Comparison of ENCODE assay signal across 9 cellular contexts in the genomic region with DNA sequence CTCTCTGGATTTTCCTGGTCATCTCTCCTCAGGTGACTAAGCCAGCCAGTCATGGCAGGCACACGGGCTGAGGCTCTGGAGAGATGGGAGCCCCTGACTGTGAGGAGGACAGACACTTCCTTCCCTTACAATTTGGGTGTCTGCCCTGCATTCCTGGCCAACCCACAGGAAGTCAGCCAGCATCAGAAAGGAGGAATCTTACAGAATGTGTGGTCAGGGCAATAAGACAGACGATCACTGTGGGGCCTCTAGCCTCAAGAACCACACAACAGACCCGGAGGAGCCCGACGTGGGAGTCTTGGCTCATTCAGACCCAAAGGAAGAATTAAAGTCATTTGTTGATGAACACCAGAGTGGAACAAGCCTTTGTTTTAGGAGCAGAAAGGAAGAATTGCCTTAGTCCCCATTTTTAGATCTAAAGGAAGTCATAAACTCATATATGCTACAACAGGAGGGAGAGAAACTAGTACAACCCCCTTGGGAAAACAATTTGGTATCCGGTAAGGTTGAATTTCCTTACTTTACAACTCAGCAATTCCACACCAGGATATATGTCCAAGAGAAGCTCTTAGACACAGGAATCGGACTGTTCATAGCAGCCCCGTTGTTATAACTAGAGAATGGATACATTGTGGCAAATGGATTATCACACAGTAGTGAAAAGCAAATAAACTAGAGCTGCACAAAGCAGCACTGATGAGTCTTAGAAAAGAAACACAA.
A peak's percentile ranks its signal among the peaks of the same experiment; 100 is the strongest.
DNase-seq lines count a peak whose midpoint lies in the region; ATAC-seq and TF ChIP-seq lines count a peak whose summit lies in the region.
"Had no signal": no experiment of that assay in that cellular context is flagged by ENCODE, and none has a peak within 500 bp of the region (broad histone marks: within the 10 kb centered on the region; RNA-seq: fewer than 3 reads in every experiment).

No MANE protein-coding gene starts in this region.

- ATAC-seq in body of pancreas (peak; percentile 43), right lobe of liver (peak; percentile 22 to 51 (median 42))

- TF ChIP-seq CTCF in body of pancreas (IDR thresholded peaks at IDR 0.05) (no peak), right lobe of liver (IDR thresholded peaks at IDR 0.05) (no peak)

- H3K4me3 ChIP-seq in ACC112 (ENCODE audit: low read depth, low read length) (peak overlapping the region; percentile 50), body of pancreas (no peak overlapping the region), right lobe of liver (no peak overlapping the region)

- peak overlapping the region; percentile 95 for H3K27ac ChIP-seq in ACC112 (ENCODE audit: low read depth, low read length)
- H3K27ac ChIP-seq in body of pancreas: peak overlapping the region in 2 of 4 donors; percentile 2 to 14
- H3K27ac ChIP-seq in right lobe of liver: peak overlapping the region in 1 of 3 donors; percentile 34

- no peaks in the 10 kb centered on the region for H3K27me3 ChIP-seq in ACC112 (ENCODE audit: insufficient read depth, low read length)
- H3K27me3 ChIP-seq in body of pancreas: no peaks in the 10 kb centered on the region
- H3K27me3 ChIP-seq in right lobe of liver: no peaks in the 10 kb centered on the region

- no peaks in the 10 kb centered on the region for H3K9me3 Mint-ChIP-seq in activated T-helper 1 cell treated with anti-CD3 and anti-CD28 coated beads, Interleukin-12 subunit alpha, Interleukin-12 subunit beta, Interleukin-2, Interleukin-4 antibody, amounts not matched to agents 30 ng/mL and 10 ng/mL and 1 ng/mL, durations not matched to agents 14 hours and 24 hours and 36 hours
- H3K9me3 Mint-ChIP-seq: central memory CD8-positive, alpha-beta T cell had no signal

- DNase-seq in LHCN-M2 (ENCODE audit: low read depth) (peak; percentile 99), body of pancreas (peak in 2 of 4 donors; percentile 28 to 63), right lobe of liver (peak in 1 of 3 donors; percentile 35), DMS114 treated with DMSO at 0.1 percent for 48 hours (lab: John Stamatoyannopoulos, UW; ENCODE audit: unreplicated experiment) (no peak)
- DNase-seq in stimulated activated CD4-positive, alpha-beta T cell treated with anti-CD3 and anti-CD28 coated beads, Interleukin-2, amount 100 ng/mL, for 48 hours: no peak
- DNase-seq in activated CD4-positive, alpha-beta T cell treated with anti-CD3 and anti-CD28 coated beads for 4 hours: no peak
- DNase-seq in activated T-helper 1 cell treated with anti-CD3 and anti-CD28 coated beads, Interleukin-12 subunit alpha, Interleukin-12 subunit beta, Interleukin-2, Interleukin-4 antibody, amounts not matched to agents 30 ng/mL and 10 ng/mL and 1 ng/mL, durations not matched to agents 14 hours and 24 hours and 36 hours (ENCODE audit: low spot score): no peak

- H3K36me3 Mint-ChIP-seq in activated T-helper 1 cell treated with anti-CD3 and anti-CD28 coated beads, Interleukin-12 subunit alpha, Interleukin-12 subunit beta, Interleukin-2, Interleukin-4 antibody, amounts not matched to agents 30 ng/mL and 10 ng/mL and 1 ng/mL, durations not matched to agents 14 hours and 24 hours and 36 hours (ENCODE audit: low read depth): no peaks in the 10 kb centered on the region

- H3K27me3 Mint-ChIP-seq in activated T-helper 1 cell treated with anti-CD3 and anti-CD28 coated beads, Interleukin-12 subunit alpha, Interleukin-12 subunit beta, Interleukin-2, Interleukin-4 antibody, amounts not matched to agents 30 ng/mL and 10 ng/mL and 1 ng/mL, durations not matched to agents 14 hours and 24 hours and 36 hours (ENCODE audit: insufficient read depth): peaks cover 19% of the 10 kb centered on the region

- peak in 1 of 3 donors; percentile 16 for TF ChIP-seq POLR2A in body of pancreas (IDR thresholded peaks at IDR 0.05)
- TF ChIP-seq POLR2A in right lobe of liver (IDR thresholded peaks at IDR 0.05): no peak

- no peak overlapping the region for H3K4me3 Mint-ChIP-seq in activated T-helper 1 cell treated with anti-CD3 and anti-CD28 coated beads, Interleukin-12 subunit alpha, Interleukin-12 subunit beta, Interleukin-2, Interleukin-4 antibody, amounts not matched to agents 30 ng/mL and 10 ng/mL and 1 ng/mL, durations not matched to agents 14 hours and 24 hours and 36 hours
- H3K4me3 Mint-ChIP-seq: central memory CD8-positive, alpha-beta T cell had no signal

- peaks cover 8% of the 10 kb centered on the region for H3K79me2 ChIP-seq in ACC112 (ENCODE audit: control insufficient read depth, insufficient read depth, low read length, unreplicated experiment)

- H2AFZ ChIP-seq in ACC112 (ENCODE audit: low read length, unreplicated experiment): peak overlapping the region; percentile 6

- H3K36me3 ChIP-seq in ACC112 (ENCODE audit: insufficient read depth, low read length) (no peaks in the 10 kb centered on the region), body of pancreas (replicated peaks in 1 of 2; ENCODE audit: insufficient read depth in 1 of 2, low read depth in 2 of 2) (no peaks in the 10 kb centered on the region), right lobe of liver (no peaks in the 10 kb centered on the region)

- H3K4me1 Mint-ChIP-seq in activated T-helper 1 cell treated with anti-CD3 and anti-CD28 coated beads, Interleukin-12 subunit alpha, Interleukin-12 subunit beta, Interleukin-2, Interleukin-4 antibody, amounts not matched to agents 30 ng/mL and 10 ng/mL and 1 ng/mL, durations not matched to agents 14 hours and 24 hours and 36 hours (ENCODE audit: low read depth): peaks cover 7% of the 10 kb centered on the region
- H3K4me1 Mint-ChIP-seq: central memory CD8-positive, alpha-beta T cell had no signal

- no peaks in the 10 kb centered on the region for H3K9me3 ChIP-seq in body of pancreas
- H3K9me3 ChIP-seq in right lobe of liver: no peaks in the 10 kb centered on the region

- H3K4me1 ChIP-seq in ACC112 (ENCODE audit: control insufficient read depth, insufficient read depth, low read length, unreplicated experiment): peaks cover 55% of the 10 kb centered on the region
- peaks cover 9% of the 10 kb centered on the region for H3K4me1 ChIP-seq in body of pancreas
- peaks cover 0 to 19% (median 2%) of the 10 kb centered on the region in 4 donors for H3K4me1 ChIP-seq in right lobe of liver

- no peak overlapping the region for H3K27ac Mint-ChIP-seq in activated T-helper 1 cell treated with anti-CD3 and anti-CD28 coated beads, Interleukin-12 subunit alpha, Interleukin-12 subunit beta, Interleukin-2, Interleukin-4 antibody, amounts not matched to agents 30 ng/mL and 10 ng/mL and 1 ng/mL, durations not matched to agents 14 hours and 24 hours and 36 hours

- 51 to 76% methylated on average over 8 of the region's 8 CpGs for WGBS in body of pancreas, 2 donors
- WGBS in right lobe of liver (ENCODE audit: insufficient coverage, low coverage, low lambda C conversion rate, missing lambda C conversion rate): 76% methylated on average over 8 of the region's 8 CpGs

- intact Hi-C loops in body of pancreas (cut with DNase I) (no loop called here), right lobe of liver (cut with DNase I) (no loop called here)
- intact Hi-C loops in activated T-helper 1 cell treated with anti-CD3 and anti-CD28 coated beads, Interleukin-12 subunit alpha, Interleukin-12 subunit beta, Interleukin-2, Interleukin-4 antibody, amounts not matched to agents 30 ng/mL and 10 ng/mL and 1 ng/mL, durations not matched to agents 14 hours and 24 hours and 36 hours (cut with micrococcal nuclease): no loop called here
